Comparison of ENCODE assay signal across 8 cellular contexts in the genomic region with DNA sequence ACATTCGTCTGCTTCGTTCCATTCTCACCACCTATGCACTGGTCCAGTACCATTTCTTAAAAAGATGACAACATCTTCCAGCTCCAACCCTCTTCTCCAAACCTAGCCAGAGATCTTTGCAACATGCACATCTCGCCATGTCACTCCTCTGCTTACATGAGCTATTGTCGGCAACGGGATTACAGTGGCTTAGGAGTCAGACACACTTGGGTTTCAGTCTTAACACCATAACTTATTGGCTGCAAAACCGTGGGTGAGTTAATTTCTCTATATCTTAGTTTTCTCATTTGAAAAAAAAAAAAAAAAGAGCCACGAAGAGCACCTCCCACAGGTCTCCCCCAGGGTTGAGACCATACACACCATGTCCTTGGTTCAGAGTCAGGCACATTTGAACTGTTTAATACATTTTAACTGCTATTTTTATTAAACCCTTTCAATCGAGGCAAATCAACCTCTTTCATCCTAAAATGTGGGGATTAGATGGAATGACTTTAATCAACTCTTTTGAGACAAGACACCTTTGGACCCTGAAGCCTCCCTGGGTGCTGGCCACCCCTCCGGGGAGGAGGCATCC. TPM values are rescaled to one million over a fixed set of nuclear protein-coding genes. Genes with fewer than 3 reads are reported as not detected.
A peak's percentile ranks its signal among the peaks of the same experiment; 100 is the strongest.
DNase-seq lines count a peak whose midpoint lies in the region; ATAC-seq and TF ChIP-seq lines count a peak whose summit lies in the region.

No MANE protein-coding gene starts in this region.

- H3K27me3 ChIP-seq in testis: no peaks in the 10 kb centered on the region

- H3K36me3 Mint-ChIP-seq in activated CD4-positive, alpha-beta T cell treated with anti-CD3 and anti-CD28 coated beads, Interleukin-2, amount 10 ng/mL, durations not matched to agents 7 days and 5 days (ENCODE audit: low read depth): peaks cover 7% of the 10 kb centered on the region
- H3K36me3 Mint-ChIP-seq in activated T-helper 17 cell treated with anti-CD3 and anti-CD28 coated beads, Interleukin-2, amount 50 U/mL, for 72 hours (ENCODE audit: low read depth): no peaks in the 10 kb centered on the region
- H3K36me3 Mint-ChIP-seq in immature natural killer cell: no peaks in the 10 kb centered on the region

- no peak for DNase-seq in activated CD4-positive, alpha-beta T cell treated with anti-CD3 and anti-CD28 coated beads, Interleukin-2, amount 10 ng/mL, durations not matched to agents 7 days and 5 days
- DNase-seq in activated CD4-positive, alpha-beta T cell treated with anti-CD3 and anti-CD28 coated beads for 4 hours: no peak
- DNase-seq in immature natural killer cell (peak in 2 of 3 donors; percentile 7 to 12), testis (no peak), dedifferentiated amniotic fluid mesenchymal stem cell (ENCODE audit: extremely low spot score) (no peak), caudate nucleus (lab: John Stamatoyannopoulos, UW) (no peak)

- H3K9me3 ChIP-seq in testis: no peaks in the 10 kb centered on the region

- peak; percentile 69 for ATAC-seq in activated T-helper 17 cell treated with anti-CD3 and anti-CD28 coated beads, Interleukin-2, amount 50 U/mL, for 72 hours (replicated peaks)
- no peak for ATAC-seq in HG03039 (IDR thresholded peaks at IDR 0.05; ENCODE audit: unreplicated experiment)

- H3K27me3 Mint-ChIP-seq in activated CD4-positive, alpha-beta T cell treated with anti-CD3 and anti-CD28 coated beads, Interleukin-2, amount 10 ng/mL, durations not matched to agents 7 days and 5 days: peaks cover 78% of the 10 kb centered on the region
- H3K27me3 Mint-ChIP-seq in activated T-helper 17 cell treated with anti-CD3 and anti-CD28 coated beads, Interleukin-2, amount 50 U/mL, for 72 hours: peaks cover 25% of the 10 kb centered on the region
- H3K27me3 Mint-ChIP-seq in immature natural killer cell (ENCODE audit: low read depth in 3 of 3): peaks cover 19 to 34% (median 20%) of the 10 kb centered on the region in 3 donors

- no peaks in the 10 kb centered on the region for H3K36me3 ChIP-seq in testis (ENCODE audit: low read depth, missing control alignments)

- H3K27ac ChIP-seq in testis: no peak overlapping the region
- no peak overlapping the region for H3K27ac ChIP-seq in caudate nucleus (ENCODE audit: low read depth, low read length)

- TF ChIP-seq CTCF in testis (IDR thresholded peaks at IDR 0.05): no peak

- H3K4me1 Mint-ChIP-seq in activated CD4-positive, alpha-beta T cell treated with anti-CD3 and anti-CD28 coated beads, Interleukin-2, amount 10 ng/mL, durations not matched to agents 7 days and 5 days: peaks cover 22% of the 10 kb centered on the region
- H3K4me1 Mint-ChIP-seq in activated T-helper 17 cell treated with anti-CD3 and anti-CD28 coated beads, Interleukin-2, amount 50 U/mL, for 72 hours: peaks cover 16% of the 10 kb centered on the region
- H3K4me1 Mint-ChIP-seq in immature natural killer cell: peaks cover 22 to 25% of the 10 kb centered on the region in 2 donors

- H3K9me3 Mint-ChIP-seq in activated CD4-positive, alpha-beta T cell treated with anti-CD3 and anti-CD28 coated beads, Interleukin-2, amount 10 ng/mL, durations not matched to agents 7 days and 5 days: no peaks in the 10 kb centered on the region
- H3K9me3 Mint-ChIP-seq in activated T-helper 17 cell treated with anti-CD3 and anti-CD28 coated beads, Interleukin-2, amount 50 U/mL, for 72 hours: no peaks in the 10 kb centered on the region
- H3K9me3 Mint-ChIP-seq in immature natural killer cell: no peaks in the 10 kb centered on the region

- peak overlapping the region; percentile 62 for H3K4me3 Mint-ChIP-seq in activated CD4-positive, alpha-beta T cell treated with anti-CD3 and anti-CD28 coated beads, Interleukin-2, amount 10 ng/mL, durations not matched to agents 7 days and 5 days
- H3K4me3 Mint-ChIP-seq in activated T-helper 17 cell treated with anti-CD3 and anti-CD28 coated beads, Interleukin-2, amount 50 U/mL, for 72 hours: peak overlapping the region; percentile 77
- H3K4me3 Mint-ChIP-seq in immature natural killer cell: peak overlapping the region; percentile 80 to 92 (median 85)

- no peak for TF ChIP-seq POLR2A in testis (IDR thresholded peaks at IDR 0.05)

- POLR2A ChIA-PET in activated CD4-positive, alpha-beta T cell treated with anti-CD3 and anti-CD28 coated beads, Interleukin-2, amount 10 ng/mL, durations not matched to agents 7 days and 5 days (lab: Charles Lee): no interaction called here

- CTCF ChIA-PET in activated CD4-positive, alpha-beta T cell treated with anti-CD3 and anti-CD28 coated beads, Interleukin-2, amount 10 ng/mL, durations not matched to agents 7 days and 5 days (lab: Charles Lee): interaction anchor here (0.7 to 1.9 kb wide), 3 partner anchors 9 to 705 kb away, joined by 3 to 5 read pairs (median 4); no protein-coding TSS in a partner anchor

- peak overlapping the region; percentile 59 to 71 for H3K4me3 ChIP-seq in testis

- 39 to 41% methylated on average over 8 to 9 of the region's 9 CpGs for WGBS in testis, 2 donors

- intact Hi-C loops in testis (cut with DNase I; ENCODE audit: low total_unique reads): no loop called here

- H3K27ac Mint-ChIP-seq in activated CD4-positive, alpha-beta T cell treated with anti-CD3 and anti-CD28 coated beads, Interleukin-2, amount 10 ng/mL, durations not matched to agents 7 days and 5 days: peak overlapping the region; percentile 68
- H3K27ac Mint-ChIP-seq in activated T-helper 17 cell treated with anti-CD3 and anti-CD28 coated beads, Interleukin-2, amount 50 U/mL, for 72 hours: no peak overlapping the region
- H3K27ac Mint-ChIP-seq in immature natural killer cell: peak overlapping the region in 4 of 6 donors; percentile 4 to 73 (median 58)

- H3K4me1 ChIP-seq in testis: no peaks in the 10 kb centered on the region

RNA-seq across cellular contexts. Expression of a gene that starts 0.9 kb away (rescaled TPM):
- total RNA-seq in activated CD4-positive, alpha-beta T cell treated with anti-CD3 and anti-CD28 coated beads, Interleukin-2, amount 10 ng/mL, durations not matched to agents 7 days and 5 days: under 1 TPM in 1 of 2 experiments, not detected in 1; 0.25 TPM
- total RNA-seq in activated T-helper 17 cell treated with anti-CD3 and anti-CD28 coated beads, Interleukin-2, amount 50 U/mL, for 72 hours: not detected
- polyA plus RNA-seq in immature natural killer cell: under 1 TPM in 1 of 3 donors, not detected in 2; 0.59 TPM
- total RNA-seq in testis: 10 to 100 TPM; 17.5 to 23.5 TPM
- polyA plus RNA-seq in testis (ENCODE audit: insufficient read depth, low read depth, low replicate concordance): 9.1 TPM

RNA-seq across cellular contexts. Expression of a gene that starts 27.4 kb away (rescaled TPM):
- under 1 TPM; 0.20 to 0.54 TPM for total RNA-seq in activated CD4-positive, alpha-beta T cell treated with anti-CD3 and anti-CD28 coated beads, Interleukin-2, amount 10 ng/mL, durations not matched to agents 7 days and 5 days
- total RNA-seq in activated T-helper 17 cell treated with anti-CD3 and anti-CD28 coated beads, Interleukin-2, amount 50 U/mL, for 72 hours: under 1 TPM; 0.11 to 0.24 TPM
- polyA plus RNA-seq in immature natural killer cell (not detected), testis (ENCODE audit: insufficient read depth, low read depth, low replicate concordance) (11.9 TPM)
- 10 to 100 TPM; 14.1 to 22.1 TPM for total RNA-seq in testis

Comparison
In these comparisons a context has a peak if more than half of its experiments do, and no peak if none do; other contexts are left out.
1. DNase-seq: peak in immature natural killer cell (2 of 3); none in activated CD4-positive, alpha-beta T cell treated with anti-CD3 and anti-CD28 coated beads, Interleukin-2, amount 10 ng/mL, durations not matched to agents 7 days and 5 days (single experiment), activated CD4-positive, alpha-beta T cell treated with anti-CD3 and anti-CD28 coated beads for 4 hours (0 of 2), testis (single experiment), dedifferentiated amniotic fluid mesenchymal stem cell (single experiment) and caudate nucleus (0 of 61).
2. RNA of a gene that starts 0.9 kb away (total RNA-seq): 17.5 to 23.5 TPM in testis; 0.25 TPM in activated CD4-positive, alpha-beta T cell treated with anti-CD3 and anti-CD28 coated beads, Interleukin-2, amount 10 ng/mL, durations not matched to agents 7 days and 5 days and not detected in activated T-helper 17 cell treated with anti-CD3 and anti-CD28 coated beads, Interleukin-2, amount 50 U/mL, for 72 hours; every median in the first group is over 10 times any median in the second.
3. RNA of a gene that starts 27.4 kb away (total RNA-seq): 14.1 to 22.1 TPM in testis; 0.20 to 0.54 TPM in activated CD4-positive, alpha-beta T cell treated with anti-CD3 and anti-CD28 coated beads, Interleukin-2, amount 10 ng/mL, durations not matched to agents 7 days and 5 days and 0.11 to 0.24 TPM in activated T-helper 17 cell treated with anti-CD3 and anti-CD28 coated beads, Interleukin-2, amount 50 U/mL, for 72 hours; every median in the first group is over 4 times any median in the second.
4. Peak in every context shown above with its lines, with median percentiles within 50 percentile points of each other: H3K4me3 Mint-ChIP-seq.